In the genomic region with DNA sequence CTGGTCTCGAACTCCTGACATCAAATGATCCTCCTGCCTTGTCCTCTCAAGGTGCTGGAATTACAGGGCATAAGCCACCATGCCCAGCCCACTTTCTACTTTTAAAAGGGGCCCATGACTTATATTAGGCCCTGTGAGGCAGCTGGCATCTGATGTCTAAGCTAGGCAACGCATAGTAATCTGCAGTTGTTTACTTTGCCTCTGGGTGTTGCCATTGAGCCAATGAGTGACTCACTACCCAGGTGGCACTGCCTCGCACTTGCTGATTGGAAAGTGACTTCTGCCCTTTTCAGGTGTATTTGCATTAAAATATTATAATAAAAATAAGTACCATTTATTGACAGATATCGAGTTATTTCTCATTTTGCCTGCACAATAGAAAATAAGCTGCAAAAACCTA, we compare ENCODE assay signal across 8 cellular contexts.
DNase-seq lines count a peak whose midpoint lies in the region; ATAC-seq, FAIRE-seq and TF ChIP-seq lines count a peak whose summit lies in the region.
"Had no signal": no experiment of that assay in that cellular context is flagged by ENCODE, and none has a peak within 500 bp of the region (broad histone marks: within the 10 kb centered on the region; RNA-seq: fewer than 3 reads in every experiment).

No MANE protein-coding gene starts in this region.

- TF ChIP-seq CTCF in H1 (IDR thresholded peaks at IDR 0.05; ENCODE audit: control extremely low read depth in 1 of 3, insufficient read depth in 1 of 3, low read depth in 1 of 3, low read length in 3 of 3) (peak; percentile 40 to 66 (median 55)), suprapubic skin (IDR thresholded peaks at IDR 0.05) (no peak), omental fat pad (IDR thresholded peaks at IDR 0.05) (no peak)

- H3K4ac ChIP-seq in H1 (replicated peaks; ENCODE audit: insufficient read length, low read depth, low read length): no peak overlapping the region

- H3K27ac ChIP-seq in H1 (ENCODE audit: low read depth, low read length): no peak overlapping the region
- no peak overlapping the region for H3K27ac ChIP-seq in suprapubic skin
- H3K27ac ChIP-seq: SK-N-MC had no signal

- CTCF ChIA-PET in H1 (lab: Charles Lee; ENCODE audit: partially characterized antibody): interaction anchor here (0.6 to 4.7 kb wide), 25 partner anchors 8 to 851 kb away, joined by 3 to 36 read pairs (median 4); no protein-coding TSS in a partner anchor

- DNase-seq in ELR (ENCODE audit: low read depth): peak; percentile 59
- peak; percentile 27 for DNase-seq in NCI-H446 treated with DMSO at 0.1 percent for 48 hours (lab: John Stamatoyannopoulos, UW)
- no peak for DNase-seq in H1 (ENCODE audit: low read depth in 1 of 2, low spot score in 2 of 2)
- no peak for DNase-seq in DMS153 (lab: John Stamatoyannopoulos, UW)
- DNase-seq in suprapubic skin (ENCODE audit: low spot score in 2 of 2): no peak
- DNase-seq in omental fat pad (ENCODE audit: low spot score): no peak

- no peak overlapping the region for H2BK20ac ChIP-seq in H1 (ENCODE audit: low read length)

- no peak overlapping the region for H3K9ac ChIP-seq in H1 (replicated peaks in 1 of 4; ENCODE audit: extremely low read depth in 1 of 4, low read depth in 3 of 4, low read length in 3 of 4)

- no peaks in the 10 kb centered on the region for H3K79me1 ChIP-seq in H1 (ENCODE audit: low read depth, low read length)

- no peak overlapping the region for H3K56ac ChIP-seq in H1 (replicated peaks; ENCODE audit: insufficient read length, low read depth, low read length)

- H3K14ac ChIP-seq in H1 (ENCODE audit: insufficient read length): no peak overlapping the region

- H4K8ac ChIP-seq in H1 (ENCODE audit: extremely low read depth, insufficient read depth, low read length): no peak overlapping the region

- H2AK5ac ChIP-seq in H1 (ENCODE audit: low read depth, low read length): no peak overlapping the region

- no peak overlapping the region for H2BK120ac ChIP-seq in H1 (replicated peaks; ENCODE audit: low read depth, low read length)

- no peaks in the 10 kb centered on the region for H4K20me1 ChIP-seq in H1 (replicated peaks in 1 of 2; ENCODE audit: control insufficient read depth in 1 of 2, insufficient read depth in 2 of 2, low read length in 2 of 2)

- peak; percentile 78 for ATAC-seq in GM21529 (IDR thresholded peaks at IDR 0.05; ENCODE audit: unreplicated experiment)
- ATAC-seq in omental fat pad (ENCODE audit: low FRiP score): no peak

- H2BK12ac ChIP-seq in H1 (ENCODE audit: low read depth, low read length): no peak overlapping the region

- H4K91ac ChIP-seq in H1 (replicated peaks; ENCODE audit: insufficient read length, low read length): no peak overlapping the region

- TF ChIP-seq RAD21 in H1 (IDR thresholded peaks at IDR 0.05 in 1 of 2, conservative IDR thresholded peaks at IDR 0.05 in 1 of 2; ENCODE audit: low read depth in 2 of 2, low read length in 2 of 2): peak; percentile 72 to 77

- FAIRE-seq in H1 (lab: Jason Lieb, UNC): peak; percentile 62

- no peaks in the 10 kb centered on the region for H3K36me3 ChIP-seq in H1 (ENCODE audit: control insufficient read depth in 2 of 4, insufficient read depth in 4 of 4, low read length in 3 of 4)
- no peaks in the 10 kb centered on the region for H3K36me3 ChIP-seq in suprapubic skin

- H3K27me3 ChIP-seq in H1 (replicated peaks in 1 of 4; ENCODE audit: control insufficient read depth in 3 of 4, extremely low read depth in 1 of 4, insufficient read depth in 3 of 4, low read length in 3 of 4): no peaks in the 10 kb centered on the region
- H3K27me3 ChIP-seq in suprapubic skin: no peaks in the 10 kb centered on the region

- no peak for TF ChIP-seq POLR2A in H1 (IDR thresholded peaks at IDR 0.05; ENCODE audit: control extremely low read depth in 1 of 2, low read depth in 2 of 2, low read length in 2 of 2)
- TF ChIP-seq POLR2A in suprapubic skin (IDR thresholded peaks at IDR 0.05): no peak

- POLR2A ChIA-PET in H1 (lab: Charles Lee; ENCODE audit: partially characterized antibody): no interaction called here

- H3K4me1 ChIP-seq in H1 (replicated peaks in 1 of 4; ENCODE audit: control insufficient read depth in 3 of 4, insufficient read depth in 4 of 4, low read length in 3 of 4) (peaks cover 0 to 6% (median 0%) of the 10 kb centered on the region in 4 experiments; a peak in 2 of 7 replicates), suprapubic skin (no peaks in the 10 kb centered on the region)

- no peak overlapping the region for H4K5ac ChIP-seq in H1 (ENCODE audit: insufficient read length, low read depth, low read length)

- H3K4me3 ChIP-seq in H1 (ENCODE audit: extremely low read depth in 1 of 4, insufficient read depth in 2 of 4, low read depth in 3 of 4, low read length in 4 of 4) (no peak overlapping the region), suprapubic skin (no peak overlapping the region)
- H3K4me3 ChIP-seq: SK-N-MC had no signal

- H3K9me3 ChIP-seq in H1 (ENCODE audit: insufficient read depth in 2 of 2, low read depth in 1 of 2, low read length in 1 of 2): no peaks in the 10 kb centered on the region
- H3K9me3 ChIP-seq in suprapubic skin: no peaks in the 10 kb centered on the region

- H3K79me2 ChIP-seq in H1 (ENCODE audit: control insufficient read depth in 1 of 2, insufficient read depth in 2 of 2, low read length in 2 of 2): no peaks in the 10 kb centered on the region

- no peak overlapping the region for H3K23ac ChIP-seq in H1 (ENCODE audit: insufficient read length)

- H2BK5ac ChIP-seq in H1 (ENCODE audit: low read depth, low read length): no peak overlapping the region

- H2BK15ac ChIP-seq in H1 (ENCODE audit: low read length): no peak overlapping the region

- no peak overlapping the region for H2AFZ ChIP-seq in H1 (ENCODE audit: low read length)

- H3K18ac ChIP-seq in H1 (ENCODE audit: extremely low read depth, low read length): no peak overlapping the region

- H3K23me2 ChIP-seq in H1 (ENCODE audit: low read depth, low read length): peaks cover 6% of the 10 kb centered on the region; the same call in 1 of the 2 replicates

- TF ChIP-seq EP300 in H1 (IDR thresholded peaks at IDR 0.05; ENCODE audit: borderline replicate concordance in 1 of 2, low read depth in 2 of 2, low read length in 2 of 2) (no peak), suprapubic skin (IDR thresholded peaks at IDR 0.05) (no peak)

- H3K4me2 ChIP-seq in H1 (ENCODE audit: insufficient read depth in 1 of 2, low read depth in 2 of 2, low read length in 2 of 2): no peak overlapping the region

- WGBS in H1 (ENCODE audit: extremely low coverage in 1 of 2, insufficient coverage in 1 of 2, insufficient read length in 1 of 2, insufficient replicate concordance in 2 of 2, low coverage in 1 of 2, low lambda C conversion rate in 2 of 2, missing lambda C conversion rate in 1 of 2), 2 experiments: 76% methylated on average over 4 of the region's 4 CpGs; no CpG with 5 or more reads in 1 of the 2 experiments
- WGBS in suprapubic skin: 61% methylated on average over 4 of the region's 4 CpGs

TF ChIP-seq in H1, 55 proteins besides CTCF, POLR2A, EP300 and RAD21:
- TF ChIP-seq RBBP5 (IDR thresholded peaks at IDR 0.05; ENCODE audit: borderline replicate concordance, low read depth, low read length): no peak
- peak; percentile 49; the same call in 1 of the 2 replicates for TF ChIP-seq CREB1 (IDR thresholded peaks at IDR 0.05)
- TF ChIP-seq JUND (IDR thresholded peaks at IDR 0.05; ENCODE audit: low read length): peak; percentile 91
- no peak for TF ChIP-seq GTF2F1 (IDR thresholded peaks at IDR 0.05; ENCODE audit: borderline replicate concordance, low read depth, low read length)

Comparison
In these comparisons a context has a peak if more than half of its experiments do, and no peak if none do; other contexts are left out.
1. DNase-seq: peak in ELR (single experiment) and NCI-H446 treated with DMSO at 0.1 percent for 48 hours (single experiment); none in H1 (0 of 2), DMS153 (single experiment), suprapubic skin (0 of 2) and omental fat pad (single experiment).
2. CTCF ChIP-seq: peak in H1 (3 of 3); none in suprapubic skin (0 of 2) and omental fat pad (0 of 3).